ENCODE assay signal across 8 cellular contexts in the genomic region with DNA sequence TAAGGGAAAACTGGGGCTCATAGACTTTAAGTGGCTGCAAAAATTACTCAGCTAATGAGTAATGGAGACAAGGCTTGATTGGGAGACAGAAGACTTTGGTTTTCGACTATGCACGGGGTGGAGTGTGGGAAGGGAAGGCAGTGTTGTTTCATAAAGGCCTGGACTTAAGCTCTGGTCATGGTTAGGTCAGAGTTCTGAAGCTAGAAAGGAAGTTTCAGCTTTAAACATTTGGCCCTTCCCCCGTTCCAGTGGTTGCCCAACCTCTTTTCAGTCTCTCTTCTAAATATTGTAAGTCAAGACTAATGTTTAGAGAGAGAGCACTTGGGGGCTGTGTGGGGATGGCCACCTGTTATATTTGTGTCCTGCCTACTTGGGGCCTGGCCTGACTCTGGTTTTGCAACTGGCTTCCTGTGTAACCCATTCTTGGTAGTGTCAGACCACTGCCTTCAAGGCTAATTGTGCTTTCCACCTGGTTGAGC. TPM values are rescaled to one million over a fixed set of nuclear protein-coding genes. Genes with fewer than 3 reads are reported as not detected.
DNase-seq lines count a peak whose midpoint lies in the region; ATAC-seq, FAIRE-seq and TF ChIP-seq lines count a peak whose summit lies in the region.

No MANE protein-coding gene starts in this region.

- H3K9ac ChIP-seq in DND-41 (ENCODE audit: low read depth, low read length) = no peak overlapping the region
- no peak overlapping the region for H3K9ac ChIP-seq in K562 (ENCODE audit: insufficient read depth in 1 of 2, low read depth in 2 of 2, low read length in 2 of 2)
- no peak overlapping the region for H3K9ac ChIP-seq in smooth muscle cell (ENCODE audit: low read depth)

- POLR2A ChIA-PET in K562 (lab: Yijun Ruan, JAX) = interaction anchor here (0.6 to 1.6 kb wide), 4 partner anchors 9 to 18 kb away, joined by 3 to 5 read pairs (median 4); no protein-coding TSS in a partner anchor

- H3K79me2 ChIP-seq in DND-41 (ENCODE audit: insufficient read depth, low read length) (peaks cover 100% of the 10 kb centered on the region), K562 (ENCODE audit: control insufficient read depth, insufficient read depth, low read length) (peaks cover 98% of the 10 kb centered on the region), smooth muscle cell (ENCODE audit: low read depth) (peaks cover 92% of the 10 kb centered on the region)

- H3F3A ChIP-seq in smooth muscle cell (ENCODE audit: low read depth) = no peaks in the 10 kb centered on the region

- H3K27me3 ChIP-seq in DND-41 (ENCODE audit: insufficient read depth, low read length, poor library complexity) (no peaks in the 10 kb centered on the region), K562 (ENCODE audit: control insufficient read depth in 2 of 2, insufficient read depth in 2 of 2, low read length in 2 of 2) (no peaks in the 10 kb centered on the region), smooth muscle cell (ENCODE audit: low read depth) (no peaks in the 10 kb centered on the region)

- no peak for TF ChIP-seq CTCF in DND-41 (IDR thresholded peaks at IDR 0.05; ENCODE audit: borderline replicate concordance, extremely low read depth, low read length, poor library complexity, severe bottlenecking)
- TF ChIP-seq CTCF in K562 (IDR thresholded peaks at IDR 0.05 in 2 of 3, conservative IDR thresholded peaks at IDR 0.05 in 1 of 3; ENCODE audit: insufficient read depth in 2 of 3, low read depth in 1 of 3, low read length in 3 of 3) = no peak
- no peak for TF ChIP-seq CTCF in smooth muscle cell (IDR thresholded peaks at IDR 0.05; ENCODE audit: borderline replicate concordance, insufficient read depth, poor library complexity, severe bottlenecking)

- H3K9me3 ChIP-seq in DND-41 (ENCODE audit: insufficient read depth, low read length, severe bottlenecking) = no peaks in the 10 kb centered on the region
- no peaks in the 10 kb centered on the region for H3K9me3 ChIP-seq in K562 (replicated peaks; ENCODE audit: control insufficient read depth, insufficient read depth, low read depth, low read length)
- no peaks in the 10 kb centered on the region for H3K9me3 ChIP-seq in smooth muscle cell (replicated peaks; ENCODE audit: low read depth)

- WGBS in K562 (ENCODE audit: insufficient coverage, low coverage, missing lambda C conversion rate) = 51% methylated on average over 3 of the region's 3 CpGs
- 26% methylated on average over 3 of the region's 3 CpGs for WGBS in smooth muscle cell (ENCODE audit: low lambda C conversion rate)

- no peak for DNase-seq in DND-41
- DNase-seq in K562 (ENCODE audit: extremely low read depth in 1 of 4, low spot score in 3 of 4) = no peak
- no peak for DNase-seq in smooth muscle cell (lab: John Stamatoyannopoulos, UW; ENCODE audit: unreplicated experiment)
- DNase-seq in NCI-H1048 (lab: John Stamatoyannopoulos, UW) = no peak
- no peak for DNase-seq in Kasumi-1 (lab: John Stamatoyannopoulos, UW)
- DNase-seq in posterior vena cava (ENCODE audit: low spot score) = no peak

- intact Hi-C loops in K562 (cut with micrococcal nuclease) (no loop called here), posterior vena cava (cut with DNase I) (loop anchor here in 1 of 2 donors (2.0 kb wide), 1 partner anchor 42 kb away; no protein-coding TSS in a partner anchor)

- H3K9me1 ChIP-seq in K562 (ENCODE audit: control insufficient read depth, insufficient read depth, low read length) = peaks cover 6% of the 10 kb centered on the region

- H3K4me1 ChIP-seq in DND-41 (ENCODE audit: insufficient read depth, low read length) (peaks cover 95% of the 10 kb centered on the region), K562 (replicated peaks in 1 of 2; ENCODE audit: control insufficient read depth in 2 of 2, insufficient read depth in 2 of 2, low read length in 2 of 2) (peaks cover 0 to 26% of the 10 kb centered on the region in 2 experiments; a peak in 3 of 5 replicates), smooth muscle cell (ENCODE audit: low read depth) (no peaks in the 10 kb centered on the region)

- H3K4me3 ChIP-seq in DND-41 (ENCODE audit: low read depth in 1 of 2, low read length in 2 of 2) (no peak overlapping the region), K562 (no peak overlapping the region), smooth muscle cell (no peak overlapping the region)

- TF ChIP-seq RAD21 in K562 (CRISPR knock-in tag; conservative IDR thresholded peaks at IDR 0.05 in 1 of 2, IDR thresholded peaks at IDR 0.05 in 1 of 2) = no peak

- TF ChIP-seq POLR2A in K562 (conservative IDR thresholded peaks at IDR 0.05) = no peak

- in situ Hi-C loops in K562 (cut with MboI) = no loop called here

- H3K36me3 ChIP-seq in DND-41 (ENCODE audit: insufficient read depth, low read length) = peaks cover 31% of the 10 kb centered on the region
- H3K36me3 ChIP-seq in K562 (ENCODE audit: control insufficient read depth, insufficient read depth, low read length) = peaks cover 44% of the 10 kb centered on the region; the same call in 2 of the 3 replicates
- H3K36me3 ChIP-seq in smooth muscle cell (ENCODE audit: low read depth) = no peaks in the 10 kb centered on the region

- peak overlapping the region; percentile 12; the same call in 1 of the 2 replicates for H3K4me2 ChIP-seq in DND-41 (ENCODE audit: insufficient read depth, low read length)
- no peak overlapping the region for H3K4me2 ChIP-seq in K562 (ENCODE audit: insufficient read depth, low read length)
- peak overlapping the region; percentile 21 for H3K4me2 ChIP-seq in smooth muscle cell

- H4K20me1 ChIP-seq in DND-41 (ENCODE audit: insufficient read depth, low read length) = peaks cover 68% of the 10 kb centered on the region
- peaks cover 31% of the 10 kb centered on the region for H4K20me1 ChIP-seq in K562 (replicated peaks; ENCODE audit: control insufficient read depth, insufficient read depth, low read length)
- peaks cover 95% of the 10 kb centered on the region for H4K20me1 ChIP-seq in smooth muscle cell (ENCODE audit: low read depth)

- H3K27ac ChIP-seq in DND-41 (ENCODE audit: low read length) (peak overlapping the region; percentile 56), K562 (ENCODE audit: extremely low read depth, low read depth, low read length) (no peak overlapping the region), smooth muscle cell (ENCODE audit: low read depth) (peak overlapping the region; percentile 83)

- TF ChIP-seq EP300 in K562 (IDR thresholded peaks at IDR 0.05; ENCODE audit: low read length) = no peak

- peak; percentile 29 for FAIRE-seq in K562 (lab: Jason Lieb, UNC)

- ATAC-seq in DND-41 (ENCODE audit: insufficient read depth, low read depth) (no peak; the same call in 2 of the 3 replicates), GM19438 (IDR thresholded peaks at IDR 0.05; ENCODE audit: low read depth, unreplicated experiment) (peak; percentile 93), HG03457 (IDR thresholded peaks at IDR 0.05; ENCODE audit: unreplicated experiment) (peak; percentile 85), K562 (peak; percentile 20; the same call in 2 of the 3 replicates)

- CTCF ChIA-PET in K562 (lab: Yijun Ruan, JAX; ENCODE audit: low intra/inter-chr PET ratio) = no interaction called here

- no peak overlapping the region for H2AFZ ChIP-seq in DND-41 (ENCODE audit: low read depth, low read length)
- no peak overlapping the region for H2AFZ ChIP-seq in K562 (ENCODE audit: low read depth, low read length)
- H2AFZ ChIP-seq in smooth muscle cell (ENCODE audit: low read depth) = no peak overlapping the region

- no TSS peak for BruUV-seq in K562 (replicated peaks; lab: Mats Ljungman, UMichigan)

TF ChIP-seq in K562, 482 proteins besides CTCF, POLR2A, EP300 and RAD21 (continues in another document):
- TF ChIP-seq SMARCB1 (IDR thresholded peaks at IDR 0.05; ENCODE audit: insufficient read length, low read depth) (no peak), BRD9 (IDR thresholded peaks at IDR 0.05; ENCODE audit: low read depth, partially characterized antibody) (no peak), RUNX1 (IDR thresholded peaks at IDR 0.05; ENCODE audit: low read depth) (no peak), ZNF431 (CRISPR knock-in tag; IDR thresholded peaks at IDR 0.05) (no peak)

RNA-seq across cellular contexts. Expression of gene MSN, which starts 21.0 kb away (rescaled TPM):
- total RNA-seq in K562 (2011; cell fraction: chromatin; rRNA removed; ENCODE audit: low replicate concordance) = 60.7 and 70.4 TPM in 2 replicates
- 61.2 and 71.2 TPM in 2 replicates for total RNA-seq in K562 (2011; cell fraction: nucleolus; rRNA removed)
- total RNA-seq in K562 (2011; cell fraction: nucleoplasm; rRNA removed) = 79.1 and 109 TPM in 2 replicates
- total RNA-seq in K562 (2014; rRNA removed) = 224 and 261 TPM in 2 replicates
- total RNA-seq in K562 (2014; rRNA removed; fragmentation: Illumina TruSeq; extraction: Trizol) = 218 and 234 TPM in 2 replicates
- total RNA-seq in K562 (2015; rRNA removed; fragmentation: Illumina TruSeq; extraction: Trizol) = 237 and 240 TPM in 2 replicates
- total RNA-seq in K562 (2021) = 294 and 346 TPM in 2 replicates
- 320 and 393 TPM in 2 replicates for polyA plus RNA-seq in K562 (2011; rRNA removed)
- polyA plus RNA-seq in K562 (2011; cell fraction: cytosol; rRNA removed) = 320 and 357 TPM in 2 replicates
- polyA plus RNA-seq in K562 (2011; cell fraction: nucleus; rRNA removed) = 205 and 240 TPM in 2 replicates
- 355 and 371 TPM in 2 replicates for polyA plus RNA-seq in K562 (2012)
- 450 and 486 TPM in 2 replicates for polyA plus RNA-seq in K562 (2014; fragmentation: Illumina TruSeq; extraction: Trizol)
- polyA plus RNA-seq in K562 (2014; fragmentation: Nextera tagmentation; extraction: Ambion mirVana) = 100 to 1,000 TPM; 128 to 283 TPM
- 193 and 236 TPM in 2 replicates for polyA plus RNA-seq in K562 (2014; rRNA removed)
- polyA minus RNA-seq in K562 (2011; rRNA and poly(A)+ RNA removed) = 381 and 481 TPM in 2 replicates
- polyA minus RNA-seq in K562 (2011; cell fraction: cytosol; rRNA and poly(A)+ RNA removed) = 197 and 272 TPM in 2 replicates
- 53.3 and 91.7 TPM in 2 replicates for polyA minus RNA-seq in K562 (2011; cell fraction: nucleus; rRNA and poly(A)+ RNA removed)
- total RNA-seq in smooth muscle cell = 355 and 379 TPM in 2 replicates
- 292 and 416 TPM in 2 replicates for polyA plus RNA-seq in smooth muscle cell
- total RNA-seq in posterior vena cava = 100 to 1,000 TPM; 342 to 478 TPM
